8 cellular contexts compared by ENCODE assay signal in genomic region chr6:118708736-118709135, GRCh38. TPM values are rescaled to one million over a fixed set of nuclear protein-coding genes. Genes with fewer than 3 reads are reported as not detected.
DNase-seq lines count a peak whose midpoint lies in the region; ATAC-seq and TF ChIP-seq lines count a peak whose summit lies in the region.

No MANE protein-coding gene starts in this region.

- H3K9me3 ChIP-seq in mammary epithelial cell (replicated peaks; ENCODE audit: insufficient read depth, low read length) = no peaks in the 10 kb centered on the region

- no peaks in the 10 kb centered on the region for H3K36me3 ChIP-seq in mammary epithelial cell (ENCODE audit: insufficient read depth, low read length)

- peak overlapping the region; percentile 69 for H2AFZ ChIP-seq in mammary epithelial cell (ENCODE audit: low read depth, low read length)

- no peaks in the 10 kb centered on the region for H4K20me1 ChIP-seq in mammary epithelial cell (ENCODE audit: insufficient read depth, low read length)

- H3K4me3 Mint-ChIP-seq in natural killer cell = peak overlapping the region; percentile 100

- peaks cover 56% of the 10 kb centered on the region for H3K4me1 ChIP-seq in mammary epithelial cell (ENCODE audit: insufficient read depth, low read length)

- H3K4me2 ChIP-seq in mammary epithelial cell (ENCODE audit: insufficient read depth, low read depth, low read length) = peak overlapping the region; percentile 86

- no peaks in the 10 kb centered on the region for H3K36me3 Mint-ChIP-seq in natural killer cell

- CTCF ChIA-PET in mammary epithelial cell (lab: Charles Lee; ENCODE audit: low non-redundant PET) = no interaction called here

- WGBS in mammary epithelial cell (ENCODE audit: low coverage, missing lambda C conversion rate) = 15% methylated on average over 5 of the region's 5 CpGs

- intact Hi-C loops in mammary epithelial cell (cut with micrococcal nuclease) (no loop called here), natural killer cell (cut with micrococcal nuclease) (loop anchor here (5.0 kb wide), 1 partner anchor 99 kb away; no protein-coding TSS in a partner anchor)

- peaks cover 35% of the 10 kb centered on the region for H3K79me2 ChIP-seq in mammary epithelial cell (ENCODE audit: insufficient read depth, low read length)

- H3K9ac ChIP-seq in mammary epithelial cell (ENCODE audit: insufficient read depth, low read length) = peak overlapping the region; percentile 86

- H3K27ac Mint-ChIP-seq in natural killer cell = peak overlapping the region; percentile 88 to 91

- BruUV-seq in mammary epithelial cell (replicated peaks; lab: Mats Ljungman, UMichigan) = no TSS peak

- in situ Hi-C loops in mammary epithelial cell (cut with MboI; ENCODE audit: low sequenced_read_pairs in 2 of 2) = no loop called here

- peak overlapping the region; percentile 89 for H3K27ac ChIP-seq in mammary epithelial cell (ENCODE audit: insufficient read depth, low read depth, low read length)

- no peaks in the 10 kb centered on the region for H3K9me3 Mint-ChIP-seq in natural killer cell

- dilution Hi-C loops in mammary epithelial cell (cut with HindIII; ENCODE audit: low sequenced_read_pairs) = no loop called here

- H3K4me1 Mint-ChIP-seq in natural killer cell = peaks cover 77% of the 10 kb centered on the region in 2 donors

- TF ChIP-seq CTCF in mammary epithelial cell (conservative IDR thresholded peaks at IDR 0.05 in 1 of 2, IDR thresholded peaks at IDR 0.05 in 1 of 2; ENCODE audit: extremely low read depth in 1 of 2, insufficient read depth in 1 of 2, low read depth in 1 of 2, low read length in 2 of 2) = no peak
- TF ChIP-seq CTCF in natural killer cell (IDR thresholded peaks at IDR 0.05) = no peak

- ATAC-seq in HG03103 (IDR thresholded peaks at IDR 0.05; ENCODE audit: low read depth, unreplicated experiment) = peak; percentile 0
- no peak for ATAC-seq in natural killer cell
- no peak for ATAC-seq in GM21367 (IDR thresholded peaks at IDR 0.05; ENCODE audit: unreplicated experiment)

- H3K27me3 Mint-ChIP-seq in natural killer cell (ENCODE audit: low read depth in 2 of 2) = no peaks in the 10 kb centered on the region

- H3K4me3 ChIP-seq in GM08714 (ENCODE audit: low read length) = peak overlapping the region; percentile 97
- peak overlapping the region; percentile 28 to 57 (median 31) for H3K4me3 ChIP-seq in mammary epithelial cell (replicated peaks in 1 of 3; ENCODE audit: insufficient read depth in 1 of 3, low read depth in 2 of 3, low read length in 3 of 3)

- DNase-seq in mammary epithelial cell = no peak
- DNase-seq in natural killer cell = no peak
- no peak for DNase-seq in GOT3 (lab: John Stamatoyannopoulos, UW)
- DNase-seq in NCI-H510A treated with DMSO at 0.1 percent for 48 hours (lab: John Stamatoyannopoulos, UW) = no peak
- no peak for DNase-seq in activated CD4-positive, alpha-beta T cell treated with anti-CD3 and anti-CD28 coated beads for 1 hour

- H3K27me3 ChIP-seq in mammary epithelial cell (ENCODE audit: insufficient read depth, low read length) = no peaks in the 10 kb centered on the region

RNA-seq across cellular contexts. Expression of gene CEP85L, which starts 57.3 kb away (rescaled TPM):
- total RNA-seq in mammary epithelial cell (10 to 100 TPM; 10.6 to 23.3 TPM), natural killer cell (10 to 100 TPM; 75.0 to 85.2 (median 82.0) TPM)
- 2.3 TPM for polyA plus RNA-seq in mammary epithelial cell
- polyA minus RNA-seq in mammary epithelial cell = 20.8 TPM
